16 cellular contexts compared by ENCODE assay signal in genomic region chr6:135265278-135265677, GRCh38.
"Had no signal": no experiment of that assay in that cellular context is flagged by ENCODE, and none has a peak within 500 bp of the region (broad histone marks: within the 10 kb centered on the region; RNA-seq: fewer than 3 reads in every experiment).

No MANE protein-coding gene starts in this region.

- H3K4me3 ChIP-seq: breast epithelium, neural progenitor cell, pancreas, stomach, thyroid gland, uterus had no signal

- H3K36me3 Mint-ChIP-seq: activated CD8-positive, alpha-beta memory T cell treated with anti-CD3 and anti-CD28 coated beads, Interleukin-2, amount 10 ng/mL, durations not matched to agents 7 days and 5 days; activated naive CD8-positive, alpha-beta T cell; neural progenitor cell had no signal

- H3K27me3 Mint-ChIP-seq: activated B cell treated with CpG ODN at 0.5 μM for 24 hours; activated CD8-positive, alpha-beta memory T cell treated with anti-CD3 and anti-CD28 coated beads, Interleukin-2, amount 10 ng/mL, durations not matched to agents 7 days and 5 days; activated naive CD8-positive, alpha-beta T cell had no signal

- H3K4me3 Mint-ChIP-seq: activated B cell treated with CpG ODN at 0.5 μM for 24 hours; activated CD8-positive, alpha-beta memory T cell treated with anti-CD3 and anti-CD28 coated beads, Interleukin-2, amount 10 ng/mL, durations not matched to agents 7 days and 5 days; activated naive CD8-positive, alpha-beta T cell; activated T-cell treated with anti-CD3 and anti-CD28 coated beads, Interleukin-2, amount 50 U/mL, for 4 hours; neural progenitor cell had no signal

- H3K4me2 ChIP-seq: neural progenitor cell had no signal

- H3K4me1 Mint-ChIP-seq: activated CD8-positive, alpha-beta memory T cell treated with anti-CD3 and anti-CD28 coated beads, Interleukin-2, amount 10 ng/mL, durations not matched to agents 7 days and 5 days had no signal

- ATAC-seq: activated CD8-positive, alpha-beta memory T cell treated with anti-CD3 and anti-CD28 coated beads, Interleukin-2, amount 10 ng/mL, durations not matched to agents 7 days and 5 days; activated T-cell treated with anti-CD3 and anti-CD28 coated beads, Interleukin-2, amount 50 U/mL, for 4 hours; esophagus mucosa; pancreas had no signal

- H3K27me3 ChIP-seq: breast epithelium, neural progenitor cell, pancreas, stomach, thyroid gland, uterus had no signal

- FAIRE-seq: pancreas had no signal

- H3K9ac ChIP-seq: neural progenitor cell had no signal

- H3K9me3 ChIP-seq: breast epithelium, pancreas, stomach, thyroid gland, uterus had no signal

- H3K27ac Mint-ChIP-seq: activated B cell treated with CpG ODN at 0.5 μM for 24 hours; activated CD8-positive, alpha-beta memory T cell treated with anti-CD3 and anti-CD28 coated beads, Interleukin-2, amount 10 ng/mL, durations not matched to agents 7 days and 5 days; activated naive CD8-positive, alpha-beta T cell; neural progenitor cell had no signal

- H3K4me1 ChIP-seq: breast epithelium, thyroid gland, uterus had no signal

- H3K9me3 Mint-ChIP-seq: activated B cell treated with CpG ODN at 0.5 μM for 24 hours; activated T-cell treated with anti-CD3 and anti-CD28 coated beads, Interleukin-2, amount 50 U/mL, for 4 hours; neural progenitor cell had no signal

- H2AFZ ChIP-seq: neural progenitor cell had no signal

- DNase-seq: activated B cell treated with CpG ODN at 0.5 μM for 24 hours; activated CD8-positive, alpha-beta memory T cell treated with anti-CD3 and anti-CD28 coated beads, Interleukin-2, amount 10 ng/mL, durations not matched to agents 7 days and 5 days; activated effector memory CD4-positive, alpha-beta T cell treated with anti-CD3 and anti-CD28 coated beads, Interleukin-2, amount 50 U/mL, for 16 hours; activated T-cell treated with anti-CD3 and anti-CD28 coated beads, Interleukin-2, amount 50 U/mL, for 4 hours; anterior cingulate cortex; dermis blood vessel endothelial cell; glutamatergic neuron; pancreas; stimulated activated CD4-positive, alpha-beta T cell treated with anti-CD3 and anti-CD28 coated beads, Interleukin-4, amount 100 ng/mL, for 24 hours; stomach; thyroid gland; uterus had no signal

- H3K36me3 ChIP-seq: breast epithelium, neural progenitor cell, pancreas, stomach, thyroid gland, uterus had no signal

- H3K27ac ChIP-seq: breast epithelium, neural progenitor cell, pancreas, stomach, thyroid gland, uterus had no signal
